ENCODE assay signal across 14 cellular contexts in genomic region chr1:87044424-87044823, GRCh38.
DNase-seq lines count a peak whose midpoint lies in the region; ATAC-seq and TF ChIP-seq lines count a peak whose summit lies in the region.
"Had no signal": no experiment of that assay in that cellular context is flagged by ENCODE, and none has a peak within 500 bp of the region (broad histone marks: within the 10 kb centered on the region; RNA-seq: fewer than 3 reads in every experiment).

No MANE protein-coding gene starts in this region.

- H3K36me3 Mint-ChIP-seq in activated B cell treated with CpG ODN at 0.5 μM for 24 hours (ENCODE audit: low read depth): peaks cover 3% of the 10 kb centered on the region

- H3K4me3 Mint-ChIP-seq in activated B cell treated with CpG ODN at 0.5 μM for 24 hours: no peak overlapping the region

- no peaks in the 10 kb centered on the region for H3K27me3 Mint-ChIP-seq in activated B cell treated with CpG ODN at 0.5 μM for 24 hours

- H3K27ac Mint-ChIP-seq in activated B cell treated with CpG ODN at 0.5 μM for 24 hours: peak overlapping the region; percentile 7

- DNase-seq in activated B cell treated with CpG ODN at 0.5 μM for 24 hours (no peak), ovary (no peak), activated gamma-delta T cell treated with Interleukin-2 at 50 U/mL for 16 hours (no peak)
- DNase-seq in effector memory CD4-positive, alpha-beta T cell: no peak
- DNase-seq: dermis blood vessel endothelial cell; left lung; NCI-H2171; Peyer's patch; stimulated activated CD4-positive, alpha-beta T cell treated with anti-CD3 and anti-CD28 coated beads, Interleukin-2, amount 100 ng/mL, for 24 hours had no signal

- TF ChIP-seq EP300 in ovary (IDR thresholded peaks at IDR 0.05): no peak

- ATAC-seq in GM18499 (IDR thresholded peaks at IDR 0.05; ENCODE audit: insufficient read depth, unreplicated experiment) (peak; percentile 35), GM19395 (IDR thresholded peaks at IDR 0.05; ENCODE audit: unreplicated experiment) (peak; percentile 54), HG02981 (IDR thresholded peaks at IDR 0.05; ENCODE audit: unreplicated experiment) (peak; percentile 30), activated B cell treated with CpG ODN at 0.5 μM for 24 hours (ENCODE audit: low read depth) (no peak), GM19023 (IDR thresholded peaks at IDR 0.05; ENCODE audit: unreplicated experiment) (no peak)
- ATAC-seq: left lung had no signal

- POLR2A ChIA-PET in activated B cell treated with CpG ODN at 0.5 μM for 24 hours (lab: Charles Lee): interaction anchor here (0.9 to 1.2 kb wide), 4 partner anchors 10 to 130 kb away, joined by 3 to 6 read pairs (median 3); partner anchors contain the start of genes HS2ST1 and SELENOF

- H3K4me1 Mint-ChIP-seq in activated B cell treated with CpG ODN at 0.5 μM for 24 hours: peaks cover 41% of the 10 kb centered on the region

- no peaks in the 10 kb centered on the region for H3K4me1 ChIP-seq in ovary (ENCODE audit: insufficient read depth)
- no peaks in the 10 kb centered on the region for H3K4me1 ChIP-seq in effector memory CD4-positive, alpha-beta T cell (ENCODE audit: control insufficient read depth, insufficient read depth, low read length, poor library complexity, severe bottlenecking)
- H3K4me1 ChIP-seq: left lung, Peyer's patch had no signal

- intact Hi-C loops in activated B cell treated with CpG ODN at 0.5 μM for 24 hours (cut with micrococcal nuclease) (loop anchor here (2.0 kb wide), 1 partner anchor 14 kb away; no protein-coding TSS in a partner anchor), ovary (cut with DNase I) (no loop called here)

- TF ChIP-seq CTCF in activated B cell treated with CpG ODN at 0.5 μM for 24 hours (IDR thresholded peaks at IDR 0.05) (no peak), ovary (IDR thresholded peaks at IDR 0.05) (no peak)

- H3K36me3 ChIP-seq in ovary: no peaks in the 10 kb centered on the region
- H3K36me3 ChIP-seq in effector memory CD4-positive, alpha-beta T cell (ENCODE audit: control insufficient read depth, insufficient read depth, low read length): no peaks in the 10 kb centered on the region
- H3K36me3 ChIP-seq: left lung, Peyer's patch had no signal

- no peak for TF ChIP-seq POLR2A in ovary (IDR thresholded peaks at IDR 0.05)

- no peak overlapping the region for H3K27ac ChIP-seq in ovary
- H3K27ac ChIP-seq in effector memory CD4-positive, alpha-beta T cell (ENCODE audit: insufficient read depth, low read length, poor library complexity, severe bottlenecking): no peak overlapping the region
- H3K27ac ChIP-seq: KMS-11, left lung, Peyer's patch had no signal

- peaks cover 2% of the 10 kb centered on the region for H3K9me3 Mint-ChIP-seq in activated B cell treated with CpG ODN at 0.5 μM for 24 hours

- H3K9me3 ChIP-seq in ovary: no peaks in the 10 kb centered on the region
- H3K9me3 ChIP-seq in effector memory CD4-positive, alpha-beta T cell (ENCODE audit: control insufficient read depth, low read length): no peaks in the 10 kb centered on the region

- CTCF ChIA-PET in activated B cell treated with CpG ODN at 0.5 μM for 24 hours (lab: Charles Lee): interaction anchor here (1.8 kb wide), 1 partner anchor 39 kb away, joined by 7 read pairs; no protein-coding TSS in a partner anchor

- no peak overlapping the region for H3K4me3 ChIP-seq in ovary
- H3K4me3 ChIP-seq in effector memory CD4-positive, alpha-beta T cell (ENCODE audit: insufficient read depth, low read depth, low read length, poor library complexity, severe bottlenecking): no peak overlapping the region
- H3K4me3 ChIP-seq: left lung, Peyer's patch had no signal

- no peaks in the 10 kb centered on the region for H3K27me3 ChIP-seq in ovary
- H3K27me3 ChIP-seq in effector memory CD4-positive, alpha-beta T cell (replicated peaks; ENCODE audit: control insufficient read depth, insufficient read depth, low read length, poor library complexity, severe bottlenecking): no peaks in the 10 kb centered on the region
- H3K27me3 ChIP-seq: left lung, Peyer's patch had no signal

Comparison
In these comparisons a context has a peak if more than half of its experiments do, and no peak if none do; other contexts are left out.
1. ATAC-seq: peak in GM18499 (single experiment), GM19395 (single experiment) and HG02981 (single experiment); none in activated B cell treated with CpG ODN at 0.5 μM for 24 hours (single experiment) and GM19023 (single experiment).